ENCODE assay signal across 8 cellular contexts in genomic region chr3:113035387-113035982, GRCh38. TPM values are rescaled to one million over a fixed set of nuclear protein-coding genes. Genes with fewer than 3 reads are reported as not detected.
A peak's percentile ranks its signal among the peaks of the same experiment; 100 is the strongest.
DNase-seq lines count a peak whose midpoint lies in the region; ATAC-seq and TF ChIP-seq lines count a peak whose summit lies in the region.

No MANE protein-coding gene starts in this region.

- no peak overlapping the region for H3K27ac ChIP-seq in heart left ventricle

- no peaks in the 10 kb centered on the region for H3K27me3 Mint-ChIP-seq in activated naive CD4-positive, alpha-beta T cell treated with anti-CD3 and anti-CD28 coated beads, Interleukin-2, amount 10 ng/mL, durations not matched to agents 7 days and 5 days

- H3K9me3 ChIP-seq in heart left ventricle, result no peaks in the 10 kb centered on the region

- peak; percentile 60 to 80 (median 74) for TF ChIP-seq CTCF in heart left ventricle (IDR thresholded peaks at IDR 0.05)

- DNase-seq in Caki2 (ENCODE audit: low read depth) (peak; percentile 15), NOMO-1 treated with DMSO at 0.1 percent for 48 hours (lab: John Stamatoyannopoulos, UW; ENCODE audit: unreplicated experiment) (peak; percentile 42), heart left ventricle (peak in 2 of 5 donors; percentile 25 to 31), renal cortical epithelial cell (ENCODE audit: low read depth) (peak; percentile 59), putamen (ENCODE audit: low spot score) (no peak)
- peak; percentile 46 for DNase-seq in activated naive CD4-positive, alpha-beta T cell treated with anti-CD3 and anti-CD28 coated beads, Interleukin-2, amount 10 ng/mL, durations not matched to agents 7 days and 5 days

- no peak overlapping the region for H3K4me3 Mint-ChIP-seq in activated naive CD4-positive, alpha-beta T cell treated with anti-CD3 and anti-CD28 coated beads, Interleukin-2, amount 10 ng/mL, durations not matched to agents 7 days and 5 days

- ATAC-seq in GM18909 (IDR thresholded peaks at IDR 0.05; ENCODE audit: poor library complexity, unreplicated experiment) (peak; percentile 89), HG03571 (IDR thresholded peaks at IDR 0.05; ENCODE audit: unreplicated experiment) (peak; percentile 90), heart left ventricle (peak in 3 of 4 donors; percentile 66 to 84 (median 78))

- CTCF ChIA-PET in activated naive CD4-positive, alpha-beta T cell treated with anti-CD3 and anti-CD28 coated beads, Interleukin-2, amount 10 ng/mL, durations not matched to agents 7 days and 5 days (lab: Charles Lee), result interaction anchor here (0.6 to 2.7 kb wide), 15 partner anchors 14 to 392 kb away, joined by 3 to 15 read pairs (median 4); a partner anchor contains a TSS

- H3K4me1 Mint-ChIP-seq in activated naive CD4-positive, alpha-beta T cell treated with anti-CD3 and anti-CD28 coated beads, Interleukin-2, amount 10 ng/mL, durations not matched to agents 7 days and 5 days, result no peaks in the 10 kb centered on the region

- H3K36me3 Mint-ChIP-seq in activated naive CD4-positive, alpha-beta T cell treated with anti-CD3 and anti-CD28 coated beads, Interleukin-2, amount 10 ng/mL, durations not matched to agents 7 days and 5 days, result no peaks in the 10 kb centered on the region

- intact Hi-C loops in heart left ventricle (cut with DNase I), result loop anchor here in 1 of 10 donors (10.0 kb wide), 1 partner anchor 589 kb away; no protein-coding TSS in a partner anchor

- no peaks in the 10 kb centered on the region for H3K9me3 Mint-ChIP-seq in activated naive CD4-positive, alpha-beta T cell treated with anti-CD3 and anti-CD28 coated beads, Interleukin-2, amount 10 ng/mL, durations not matched to agents 7 days and 5 days

- H3K27ac Mint-ChIP-seq in activated naive CD4-positive, alpha-beta T cell treated with anti-CD3 and anti-CD28 coated beads, Interleukin-2, amount 10 ng/mL, durations not matched to agents 7 days and 5 days, result peak overlapping the region; percentile 42

- WGBS in heart left ventricle, 4 donors, result 60 to 72% (median 69%) methylated on average over 5 to 6 of the region's 6 CpGs

- no peak for TF ChIP-seq POLR2A in heart left ventricle (IDR thresholded peaks at IDR 0.05)

- H3K4me1 ChIP-seq in heart left ventricle, result no peaks in the 10 kb centered on the region

- no peaks in the 10 kb centered on the region for H3K27me3 ChIP-seq in heart left ventricle

- in situ Hi-C loops in Caki2 (cut with HindIII; ENCODE audit: low pct_unique_long_range_greater_than_20kb, low sequenced_read_pairs), result no loop called here

- no peaks in the 10 kb centered on the region for H3K36me3 ChIP-seq in heart left ventricle

- no peak overlapping the region for H3K4me3 ChIP-seq in heart left ventricle

RNA-seq across cellular contexts. Expression of gene GTPBP8, which starts 44.7 kb away (rescaled TPM):
- 10.5 and 10.6 TPM in 2 replicates for total RNA-seq in Caki2 (2014; rRNA removed; shearing (Covaris generic); ENCODE audit: low replicate concordance)
- total RNA-seq in heart left ventricle, result 10 to 100 TPM; 17.3 to 52.2 (median 24.6) TPM
- 10 to 100 TPM in 1 of 2 donors, 1 to 10 TPM in 1; 9.8 to 24.3 TPM for polyA plus RNA-seq in heart left ventricle
- 33.1 and 56.4 TPM in 2 replicates for total RNA-seq in renal cortical epithelial cell
